Comparison of ENCODE assay signal across 5 cellular contexts in genomic region chr2:236123716-236124115, GRCh38. TPM values are rescaled to one million over a fixed set of nuclear protein-coding genes. Genes with fewer than 3 reads are reported as not detected.
"Had no signal": no experiment of that assay in that cellular context is flagged by ENCODE, and none has a peak within 500 bp of the region (broad histone marks: within the 10 kb centered on the region; RNA-seq: fewer than 3 reads in every experiment).

No MANE protein-coding gene starts in this region.

- DNase-seq: H9, HCEC 1CT, IMR-90 had no signal

- H3K4me3 Mint-ChIP-seq: GM23338, H9 had no signal

- ATAC-seq: GM23338 had no signal

- H3K4me2 ChIP-seq: GM23338 had no signal

- H3K9me3 Mint-ChIP-seq: GM23338, H9 had no signal

- H2AFZ ChIP-seq: GM23338 had no signal

- H3K27ac Mint-ChIP-seq: GM23338 had no signal

- H3K4me3 ChIP-seq: GM23338 had no signal

RNA-seq across cellular contexts. Expression of gene GBX2, which starts 44.5 kb away (rescaled TPM):
- total RNA-seq: HT-29, IMR-90 had no signal
